Comparison of ENCODE assay signal across 2 cellular contexts in the genomic region with DNA sequence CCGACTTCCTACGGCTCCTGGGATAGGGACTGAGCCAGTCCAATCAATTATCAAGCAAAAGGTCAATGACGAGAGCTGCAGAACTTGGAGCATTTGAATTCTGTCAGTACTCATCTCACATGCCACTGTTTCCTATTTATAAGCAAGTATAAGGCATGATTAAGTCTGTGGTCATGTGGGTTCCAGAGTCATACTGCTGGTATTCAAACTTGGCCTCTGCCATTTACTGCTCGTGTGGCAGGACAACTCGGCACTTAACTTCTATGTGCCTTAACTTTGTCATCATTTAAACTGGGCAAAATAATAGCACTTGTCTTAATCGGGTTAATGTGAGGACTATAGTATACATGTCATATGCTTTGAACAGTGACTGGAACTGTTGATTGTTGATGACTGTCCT.
TF ChIP-seq lines count a peak whose summit lies in the region.

No MANE protein-coding gene starts in this region.

TF ChIP-seq in IMR-90, 13 proteins besides CTCF, POLR2A, EP300 and RAD21:
- TF ChIP-seq USF2 (IDR thresholded peaks at IDR 0.05; ENCODE audit: low read depth, low read length) (peak; percentile 71), CHD1 (IDR thresholded peaks at IDR 0.05; ENCODE audit: low read depth, low read length) (no peak), RCOR1 (IDR thresholded peaks at IDR 0.05; ENCODE audit: insufficient replicate concordance, low read length) (no peak), FOS (IDR thresholded peaks at IDR 0.05; ENCODE audit: low read depth, low read length) (0 out of 2 replicates have a peak, but pooled peaks have one; percentile 35), RFX5 (IDR thresholded peaks at IDR 0.05; ENCODE audit: low read depth, low read length) (no peak), BHLHE40 (IDR thresholded peaks at IDR 0.05; ENCODE audit: low read depth, low read length) (peak; percentile 73)

TF ChIP-seq in HepG2, 621 proteins besides CTCF, POLR2A, EP300 and RAD21:
- TF ChIP-seq ZNF782 (CRISPR knock-in tag; IDR thresholded peaks at IDR 0.05; ENCODE audit: borderline replicate concordance), result no peak
- TF ChIP-seq PHF5A (CRISPR knock-in tag; IDR thresholded peaks at IDR 0.05; ENCODE audit: low read depth, unreplicated experiment), result no peak
- no peak for TF ChIP-seq ZNF331 (CRISPR knock-in tag; IDR thresholded peaks at IDR 0.05)
- no peak for TF ChIP-seq HNRNPK (IDR thresholded peaks at IDR 0.05; ENCODE audit: low read depth, low read length, poor library complexity, severe bottlenecking)
- no peak for TF ChIP-seq ZNF792 (CRISPR knock-in tag; IDR thresholded peaks at IDR 0.05)
- TF ChIP-seq ZBTB20 (CRISPR knock-in tag; IDR thresholded peaks at IDR 0.05; ENCODE audit: borderline replicate concordance, low read depth), result no peak
- TF ChIP-seq NR2F2 (IDR thresholded peaks at IDR 0.05; ENCODE audit: borderline replicate concordance, low read depth), result no peak
- TF ChIP-seq ZNF512 (CRISPR knock-in tag; IDR thresholded peaks at IDR 0.05), result no peak
- no peak for TF ChIP-seq AFF4 (CRISPR knock-in tag; IDR thresholded peaks at IDR 0.05)
- TF ChIP-seq ZNF703 (CRISPR knock-in tag; IDR thresholded peaks at IDR 0.05; ENCODE audit: borderline replicate concordance), result no peak
- TF ChIP-seq, protein P1, sequence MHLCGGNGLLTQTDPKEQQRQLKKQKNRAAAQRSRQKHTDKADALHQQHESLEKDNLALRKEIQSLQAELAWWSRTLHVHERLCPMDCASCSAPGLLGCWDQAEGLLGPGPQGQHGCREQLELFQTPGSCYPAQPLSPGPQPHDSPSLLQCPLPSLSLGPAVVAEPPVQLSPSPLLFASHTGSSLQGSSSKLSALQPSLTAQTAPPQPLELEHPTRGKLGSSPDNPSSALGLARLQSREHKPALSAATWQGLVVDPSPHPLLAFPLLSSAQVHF (CRISPR knock-in tag; IDR thresholded peaks at IDR 0.05), result no peak
